In the genomic region with DNA sequence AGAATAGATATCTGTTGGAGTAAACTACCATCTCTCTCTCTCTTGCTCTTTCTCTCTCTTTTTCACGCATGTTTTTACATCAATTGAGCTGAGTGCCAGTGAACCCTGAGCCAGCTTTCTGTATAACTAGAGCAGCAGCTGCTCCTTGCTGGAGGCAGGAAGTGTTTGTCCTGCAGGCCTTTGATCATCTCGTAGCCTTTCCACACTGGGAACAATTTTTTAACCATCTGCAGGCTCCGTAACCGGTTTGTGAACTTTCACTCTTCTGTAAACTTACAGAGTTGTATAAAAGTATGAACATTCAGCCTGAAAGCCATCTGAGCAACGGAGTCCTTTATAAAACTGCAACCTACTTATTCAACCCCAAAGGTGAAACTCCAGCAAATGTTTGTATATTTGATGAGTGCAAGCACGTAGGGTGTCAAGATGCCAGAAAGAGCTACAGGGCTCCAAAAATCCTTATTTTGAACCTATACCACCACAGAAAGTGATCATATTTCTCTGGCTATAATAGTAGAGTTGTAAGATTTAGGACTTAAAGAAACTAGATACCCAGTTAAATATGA, we compare ENCODE assay signal across 25 cellular contexts.
DNase-seq lines count a peak whose midpoint lies in the region; ATAC-seq and TF ChIP-seq lines count a peak whose summit lies in the region.
"Had no signal": no experiment of that assay in that cellular context is flagged by ENCODE, and none has a peak within 500 bp of the region (broad histone marks: within the 10 kb centered on the region; RNA-seq: fewer than 3 reads in every experiment).

No MANE protein-coding gene starts in this region.

- no peaks in the 10 kb centered on the region for H3K36me3 Mint-ChIP-seq in nephron (ENCODE audit: low read depth)
- H3K36me3 Mint-ChIP-seq: CD14-positive monocyte; naive thymus-derived CD8-positive, alpha-beta T cell had no signal

- DNase-seq in DMS153 treated with DMSO at 0.1 percent for 48 hours (lab: John Stamatoyannopoulos, UW; ENCODE audit: unreplicated experiment), result peak; percentile 55
- DNase-seq in NCI-H1092 treated with DMSO at 0.1 percent for 48 hours (lab: John Stamatoyannopoulos, UW), result peak; percentile 42
- peak; percentile 78 for DNase-seq in SHP77 treated with DMSO at 0.1 percent for 48 hours (lab: John Stamatoyannopoulos, UW)
- no peak for DNase-seq in OCI-M2 (lab: John Stamatoyannopoulos, UW; ENCODE audit: unreplicated experiment)
- no peak for DNase-seq in pons (ENCODE audit: low spot score)
- DNase-seq: activated CD4-positive, alpha-beta T cell treated with anti-CD3 and anti-CD28 coated beads for 36 hours; activated naive CD4-positive, alpha-beta T cell; activated T-cell treated with anti-CD3 and anti-CD28 coated beads, Interleukin-2, amount 50 U/mL, for 4 hours; brain microvascular endothelial cell; GDM1; head of caudate nucleus; MM.1S; naive thymus-derived CD8-positive, alpha-beta T cell; NCI-H187; NCI-H524; RPMI8226; stimulated activated naive CD8-positive, alpha-beta T cell treated with anti-CD3 and anti-CD28 coated beads, Interleukin-15, amount 100 ng/mL, for 72 hours; T-helper 2 cell had no signal

- peak overlapping the region; percentile 3 to 69 (median 26) for H3K27ac Mint-ChIP-seq in nephron
- H3K27ac Mint-ChIP-seq: activated CD4-positive, alpha-beta T cell treated with anti-CD3 and anti-CD28 coated beads for 36 hours; CD14-positive monocyte; naive thymus-derived CD8-positive, alpha-beta T cell; stimulated activated naive CD8-positive, alpha-beta T cell treated with anti-CD3 and anti-CD28 coated beads, Interleukin-15, amount 100 ng/mL, for 72 hours had no signal

- H3K9me3 Mint-ChIP-seq in nephron, result no peaks in the 10 kb centered on the region
- H3K9me3 Mint-ChIP-seq: activated T-cell treated with anti-CD3 and anti-CD28 coated beads, Interleukin-2, amount 50 U/mL, for 4 hours; naive thymus-derived CD8-positive, alpha-beta T cell; stimulated activated naive CD8-positive, alpha-beta T cell treated with anti-CD3 and anti-CD28 coated beads, Interleukin-15, amount 100 ng/mL, for 72 hours had no signal

- TF ChIP-seq CTCF in nephron (IDR thresholded peaks at IDR 0.05; ENCODE audit: unreplicated experiment in 3 of 3), result no peak

- peaks cover 15% of the 10 kb centered on the region for H3K4me1 Mint-ChIP-seq in nephron
- H3K4me1 Mint-ChIP-seq: activated CD4-positive, alpha-beta T cell treated with anti-CD3 and anti-CD28 coated beads for 36 hours; CD14-positive monocyte; naive thymus-derived CD8-positive, alpha-beta T cell; stimulated activated naive CD8-positive, alpha-beta T cell treated with anti-CD3 and anti-CD28 coated beads, Interleukin-15, amount 100 ng/mL, for 72 hours had no signal

- H3K27me3 Mint-ChIP-seq in nephron (ENCODE audit: low read depth), result peaks cover 4% of the 10 kb centered on the region

- H3K4me3 Mint-ChIP-seq in nephron, result no peak overlapping the region
- H3K4me3 Mint-ChIP-seq: activated CD4-positive, alpha-beta T cell treated with anti-CD3 and anti-CD28 coated beads for 36 hours; activated T-cell treated with anti-CD3 and anti-CD28 coated beads, Interleukin-2, amount 50 U/mL, for 4 hours; CD14-positive monocyte; naive thymus-derived CD8-positive, alpha-beta T cell; stimulated activated naive CD8-positive, alpha-beta T cell treated with anti-CD3 and anti-CD28 coated beads, Interleukin-15, amount 100 ng/mL, for 72 hours had no signal

- ATAC-seq in GM19035 (IDR thresholded peaks at IDR 0.05; ENCODE audit: unreplicated experiment), result no peak
- ATAC-seq in HG02970 (IDR thresholded peaks at IDR 0.05; ENCODE audit: low FRiP score, unreplicated experiment), result no peak
- ATAC-seq: activated CD4-positive, alpha-beta T cell treated with anti-CD3 and anti-CD28 coated beads for 36 hours; activated T-cell treated with anti-CD3 and anti-CD28 coated beads, Interleukin-2, amount 50 U/mL, for 4 hours; K562; naive thymus-derived CD8-positive, alpha-beta T cell; sciatic nerve; SK-N-SH treated with all-trans-retinoic acid at 6 μM for 48 hours; stimulated activated naive CD8-positive, alpha-beta T cell treated with anti-CD3 and anti-CD28 coated beads, Interleukin-15, amount 100 ng/mL, for 72 hours had no signal

Comparison
In these comparisons a context has a peak if more than half of its experiments do, and no peak if none do; other contexts are left out.
1. DNase-seq: peak in DMS153 treated with DMSO at 0.1 percent for 48 hours (single experiment), NCI-H1092 treated with DMSO at 0.1 percent for 48 hours (single experiment) and SHP77 treated with DMSO at 0.1 percent for 48 hours (single experiment); none in OCI-M2 (single experiment) and pons (single experiment).